ENCODE assay signal across 1 cellular context in the genomic region with DNA sequence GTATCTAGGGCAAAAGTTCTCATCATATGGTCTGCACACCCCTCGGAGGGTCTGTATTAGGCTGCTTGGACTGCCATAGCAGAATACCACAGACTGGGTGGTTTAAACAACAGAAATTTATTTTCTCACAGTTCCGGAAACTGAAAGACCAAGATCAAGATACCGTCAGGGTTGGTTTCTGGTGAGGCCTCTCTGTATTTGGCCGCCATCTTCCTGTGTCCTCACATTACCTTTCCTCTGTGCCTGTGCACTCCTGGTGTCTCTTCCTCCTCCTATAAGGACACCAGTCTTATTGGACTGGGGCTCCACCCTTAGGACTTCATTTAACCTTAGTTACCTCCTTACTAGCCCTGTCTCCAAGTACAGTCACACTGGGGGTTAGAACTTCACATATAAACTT.
TF ChIP-seq lines count a peak whose summit lies in the region.

No MANE protein-coding gene starts in this region.

TF ChIP-seq in K562, 482 proteins besides CTCF, POLR2A, EP300 and RAD21 (continued from another document and continues in another):
- no peak for TF ChIP-seq EWSR1 (IDR thresholded peaks at IDR 0.05; ENCODE audit: borderline replicate concordance, low read depth, partially characterized antibody)
- no peak for TF ChIP-seq CCAR2 (IDR thresholded peaks at IDR 0.05; ENCODE audit: low read depth, low read length)
- no peak for TF ChIP-seq ARHGAP35 (IDR thresholded peaks at IDR 0.05; ENCODE audit: partially characterized antibody)
- TF ChIP-seq PKNOX1 (IDR thresholded peaks at IDR 0.05) = no peak
- TF ChIP-seq, protein P1, sequence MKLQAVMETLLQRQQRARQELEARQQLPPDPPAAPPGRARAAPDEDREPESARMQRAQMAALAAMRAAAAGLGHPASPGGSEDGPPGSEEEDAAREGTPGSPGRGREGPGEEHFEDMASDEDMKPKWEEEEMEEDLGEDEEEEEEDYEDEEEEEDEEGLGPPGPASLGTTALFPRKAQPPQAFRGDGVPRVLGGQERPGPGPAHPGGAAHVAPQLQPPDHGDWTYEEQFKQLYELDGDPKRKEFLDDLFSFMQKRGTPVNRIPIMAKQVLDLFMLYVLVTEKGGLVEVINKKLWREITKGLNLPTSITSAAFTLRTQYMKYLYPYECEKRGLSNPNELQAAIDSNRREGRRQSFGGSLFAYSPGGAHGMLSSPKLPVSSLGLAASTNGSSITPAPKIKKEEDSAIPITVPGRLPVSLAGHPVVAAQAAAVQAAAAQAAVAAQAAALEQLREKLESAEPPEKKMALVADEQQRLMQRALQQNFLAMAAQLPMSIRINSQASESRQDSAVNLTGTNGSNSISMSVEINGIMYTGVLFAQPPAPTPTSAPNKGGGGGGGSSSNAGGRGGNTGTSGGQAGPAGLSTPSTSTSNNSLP (IDR thresholded peaks at IDR 0.05; ENCODE audit: borderline replicate concordance, low read depth, low read length) = no peak
- no peak for TF ChIP-seq TBP (optimal IDR thresholded peaks at IDR 0.05; ENCODE audit: low read depth, low read length)
- TF ChIP-seq HLTF (IDR thresholded peaks at IDR 0.05) = no peak
- no peak for TF ChIP-seq BRCA1 (IDR thresholded peaks at IDR 0.05)
- no peak for TF ChIP-seq BRCA1 (CRISPR knock-in tag; IDR thresholded peaks at IDR 0.05)
- no peak for TF ChIP-seq ZFX (CRISPR knock-in tag; IDR thresholded peaks at IDR 0.05)
- TF ChIP-seq FOXP1 (CRISPR knock-in tag; IDR thresholded peaks at IDR 0.05) = no peak
- TF ChIP-seq ZNF699 (CRISPR knock-in tag; IDR thresholded peaks at IDR 0.05; ENCODE audit: insufficient replicate concordance) = no peak
- TF ChIP-seq ZNF197 (CRISPR knock-in tag; IDR thresholded peaks at IDR 0.05; ENCODE audit: low read depth) = no peak
- no peak for TF ChIP-seq ZBTB2 (IDR thresholded peaks at IDR 0.05)
- TF ChIP-seq, protein P2, sequence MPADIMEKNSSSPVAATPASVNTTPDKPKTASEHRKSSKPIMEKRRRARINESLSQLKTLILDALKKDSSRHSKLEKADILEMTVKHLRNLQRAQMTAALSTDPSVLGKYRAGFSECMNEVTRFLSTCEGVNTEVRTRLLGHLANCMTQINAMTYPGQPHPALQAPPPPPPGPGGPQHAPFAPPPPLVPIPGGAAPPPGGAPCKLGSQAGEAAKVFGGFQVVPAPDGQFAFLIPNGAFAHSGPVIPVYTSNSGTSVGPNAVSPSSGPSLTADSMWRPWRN (IDR thresholded peaks at IDR 0.05; ENCODE audit: low read depth) = no peak
- TF ChIP-seq SMARCB1 (IDR thresholded peaks at IDR 0.05; ENCODE audit: insufficient read length, low read depth) = no peak
- TF ChIP-seq PCBP2 (IDR thresholded peaks at IDR 0.05; ENCODE audit: low read depth, low read length, poor library complexity, severe bottlenecking) = no peak
- TF ChIP-seq, protein P3, sequence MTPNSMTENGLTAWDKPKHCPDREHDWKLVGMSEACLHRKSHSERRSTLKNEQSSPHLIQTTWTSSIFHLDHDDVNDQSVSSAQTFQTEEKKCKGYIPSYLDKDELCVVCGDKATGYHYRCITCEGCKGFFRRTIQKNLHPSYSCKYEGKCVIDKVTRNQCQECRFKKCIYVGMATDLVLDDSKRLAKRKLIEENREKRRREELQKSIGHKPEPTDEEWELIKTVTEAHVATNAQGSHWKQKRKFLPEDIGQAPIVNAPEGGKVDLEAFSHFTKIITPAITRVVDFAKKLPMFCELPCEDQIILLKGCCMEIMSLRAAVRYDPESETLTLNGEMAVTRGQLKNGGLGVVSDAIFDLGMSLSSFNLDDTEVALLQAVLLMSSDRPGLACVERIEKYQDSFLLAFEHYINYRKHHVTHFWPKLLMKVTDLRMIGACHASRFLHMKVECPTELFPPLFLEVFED (CRISPR knock-in tag; conservative IDR thresholded peaks at IDR 0.05) = no peak
- no peak for TF ChIP-seq KHSRP (IDR thresholded peaks at IDR 0.05)
- no peak for TF ChIP-seq ID3 (CRISPR knock-in tag; IDR thresholded peaks at IDR 0.05)
- no peak for TF ChIP-seq ID3 (tag; IDR thresholded peaks at IDR 0.05)
- TF ChIP-seq SMARCA5 (IDR thresholded peaks at IDR 0.05) = no peak
- TF ChIP-seq SAFB (IDR thresholded peaks at IDR 0.05; ENCODE audit: borderline replicate concordance, low read depth, low read length) = no peak
- no peak for TF ChIP-seq ZFPM2 (CRISPR knock-in tag; IDR thresholded peaks at IDR 0.05)
- no peak for TF ChIP-seq ZNF76 (CRISPR knock-in tag; IDR thresholded peaks at IDR 0.05; ENCODE audit: borderline replicate concordance)
- peak; percentile 45; the same call in 1 of the 2 replicates for TF ChIP-seq ESRRA (IDR thresholded peaks at IDR 0.05; ENCODE audit: borderline replicate concordance, low read depth)
- no peak for TF ChIP-seq RBM15 (IDR thresholded peaks at IDR 0.05; ENCODE audit: insufficient read depth, low read length)
- TF ChIP-seq TRIM24 (IDR thresholded peaks at IDR 0.05) = peak in 1 of 2 experiments; percentile 58; a peak in 2 of 4 replicates
- TF ChIP-seq U2AF1 (optimal IDR thresholded peaks at IDR 0.05; ENCODE audit: low read depth, low read length) = no peak
- no peak for TF ChIP-seq DNMT1 (IDR thresholded peaks at IDR 0.05)
- no peak for TF ChIP-seq FOXK2 (conservative IDR thresholded peaks at IDR 0.05 in 1 of 2, IDR thresholded peaks at IDR 0.05 in 1 of 2; ENCODE audit: low read depth in 2 of 2)
- TF ChIP-seq BHLHE40 (IDR thresholded peaks at IDR 0.05; ENCODE audit: low read length) = no peak
- no peak for TF ChIP-seq SP2 (IDR thresholded peaks at IDR 0.05; ENCODE audit: extremely low read depth, low read depth, low read length, poor library complexity, severe bottlenecking)
- TF ChIP-seq ZNF324 (CRISPR knock-in tag; IDR thresholded peaks at IDR 0.05) = no peak
- TF ChIP-seq EHMT2 (IDR thresholded peaks at IDR 0.05) = peak; percentile 77
- TF ChIP-seq TRIM28 (IDR thresholded peaks at IDR 0.05) = no peak
- TF ChIP-seq, protein P4, sequence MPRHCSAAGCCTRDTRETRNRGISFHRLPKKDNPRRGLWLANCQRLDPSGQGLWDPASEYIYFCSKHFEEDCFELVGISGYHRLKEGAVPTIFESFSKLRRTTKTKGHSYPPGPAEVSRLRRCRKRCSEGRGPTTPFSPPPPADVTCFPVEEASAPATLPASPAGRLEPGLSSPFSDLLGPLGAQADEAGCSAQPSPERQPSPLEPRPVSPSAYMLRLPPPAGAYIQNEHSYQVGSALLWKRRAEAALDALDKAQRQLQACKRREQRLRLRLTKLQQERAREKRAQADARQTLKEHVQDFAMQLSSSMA (CRISPR knock-in tag; IDR thresholded peaks at IDR 0.05) = no peak
- TF ChIP-seq YBX1 (IDR thresholded peaks at IDR 0.05) = no peak
- no peak for TF ChIP-seq KAT2B (IDR thresholded peaks at IDR 0.05; ENCODE audit: low read depth, low read length)
- TF ChIP-seq, protein P5, sequence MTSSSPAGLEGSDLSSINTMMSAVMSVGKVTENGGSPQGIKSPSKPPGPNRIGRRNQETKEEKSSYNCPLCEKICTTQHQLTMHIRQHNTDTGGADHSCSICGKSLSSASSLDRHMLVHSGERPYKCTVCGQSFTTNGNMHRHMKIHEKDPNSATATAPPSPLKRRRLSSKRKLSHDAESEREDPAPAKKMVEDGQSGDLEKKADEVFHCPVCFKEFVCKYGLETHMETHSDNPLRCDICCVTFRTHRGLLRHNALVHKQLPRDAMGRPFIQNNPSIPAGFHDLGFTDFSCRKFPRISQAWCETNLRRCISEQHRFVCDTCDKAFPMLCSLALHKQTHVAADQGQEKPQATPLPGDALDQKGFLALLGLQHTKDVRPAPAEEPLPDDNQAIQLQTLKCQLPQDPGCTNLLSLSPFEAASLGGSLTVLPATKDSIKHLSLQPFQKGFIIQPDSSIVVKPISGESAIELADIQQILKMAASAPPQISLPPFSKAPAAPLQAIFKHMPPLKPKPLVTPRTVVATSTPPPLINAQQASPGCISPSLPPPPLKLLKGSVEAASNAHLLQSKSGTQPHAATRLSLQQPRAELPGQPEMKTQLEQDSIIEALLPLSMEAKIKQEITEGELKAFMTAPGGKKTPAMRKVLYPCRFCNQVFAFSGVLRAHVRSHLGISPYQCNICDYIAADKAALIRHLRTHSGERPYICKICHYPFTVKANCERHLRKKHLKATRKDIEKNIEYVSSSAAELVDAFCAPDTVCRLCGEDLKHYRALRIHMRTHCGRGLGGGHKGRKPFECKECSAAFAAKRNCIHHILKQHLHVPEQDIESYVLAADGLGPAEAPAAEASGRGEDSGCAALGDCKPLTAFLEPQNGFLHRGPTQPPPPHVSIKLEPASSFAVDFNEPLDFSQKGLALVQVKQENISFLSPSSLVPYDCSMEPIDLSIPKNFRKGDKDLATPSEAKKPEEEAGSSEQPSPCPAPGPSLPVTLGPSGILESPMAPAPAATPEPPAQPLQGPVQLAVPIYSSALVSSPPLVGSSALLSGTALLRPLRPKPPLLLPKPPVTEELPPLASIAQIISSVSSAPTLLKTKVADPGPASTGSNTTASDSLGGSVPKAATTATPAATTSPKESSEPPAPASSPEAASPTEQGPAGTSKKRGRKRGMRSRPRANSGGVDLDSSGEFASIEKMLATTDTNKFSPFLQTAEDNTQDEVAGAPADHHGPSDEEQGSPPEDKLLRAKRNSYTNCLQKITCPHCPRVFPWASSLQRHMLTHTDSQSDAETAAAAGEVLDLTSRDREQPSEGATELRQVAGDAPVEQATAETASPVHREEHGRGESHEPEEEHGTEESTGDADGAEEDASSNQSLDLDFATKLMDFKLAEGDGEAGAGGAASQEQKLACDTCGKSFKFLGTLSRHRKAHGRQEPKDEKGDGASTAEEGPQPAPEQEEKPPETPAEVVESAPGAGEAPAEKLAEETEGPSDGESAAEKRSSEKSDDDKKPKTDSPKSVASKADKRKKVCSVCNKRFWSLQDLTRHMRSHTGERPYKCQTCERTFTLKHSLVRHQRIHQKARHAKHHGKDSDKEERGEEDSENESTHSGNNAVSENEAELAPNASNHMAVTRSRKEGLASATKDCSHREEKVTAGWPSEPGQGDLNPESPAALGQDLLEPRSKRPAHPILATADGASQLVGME (CRISPR knock-in tag; IDR thresholded peaks at IDR 0.05) = no peak
- no peak for TF ChIP-seq EP400 (IDR thresholded peaks at IDR 0.05)
- TF ChIP-seq NFATC3 (IDR thresholded peaks at IDR 0.05) = no peak
- no peak for TF ChIP-seq KLF6 (CRISPR knock-in tag; IDR thresholded peaks at IDR 0.05; ENCODE audit: borderline replicate concordance)
- 0 out of 2 replicates have a peak, but pooled peaks have one; percentile 23 for TF ChIP-seq NCOA1 (IDR thresholded peaks at IDR 0.05; ENCODE audit: low read depth)
- TF ChIP-seq CC2D1A (IDR thresholded peaks at IDR 0.05) = no peak
- TF ChIP-seq, protein P6, sequence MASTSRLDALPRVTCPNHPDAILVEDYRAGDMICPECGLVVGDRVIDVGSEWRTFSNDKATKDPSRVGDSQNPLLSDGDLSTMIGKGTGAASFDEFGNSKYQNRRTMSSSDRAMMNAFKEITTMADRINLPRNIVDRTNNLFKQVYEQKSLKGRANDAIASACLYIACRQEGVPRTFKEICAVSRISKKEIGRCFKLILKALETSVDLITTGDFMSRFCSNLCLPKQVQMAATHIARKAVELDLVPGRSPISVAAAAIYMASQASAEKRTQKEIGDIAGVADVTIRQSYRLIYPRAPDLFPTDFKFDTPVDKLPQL (IDR thresholded peaks at IDR 0.05; ENCODE audit: extremely low read depth, insufficient read length) = no peak
- TF ChIP-seq GABPB1 (CRISPR knock-in tag; IDR thresholded peaks at IDR 0.05) = no peak
- TF ChIP-seq COPS2 (conservative IDR thresholded peaks at IDR 0.05) = no peak
- no peak for TF ChIP-seq RFX7 (CRISPR knock-in tag; IDR thresholded peaks at IDR 0.05)
- TF ChIP-seq HMG20B (CRISPR knock-in tag; IDR thresholded peaks at IDR 0.05) = no peak
- TF ChIP-seq, protein P7, sequence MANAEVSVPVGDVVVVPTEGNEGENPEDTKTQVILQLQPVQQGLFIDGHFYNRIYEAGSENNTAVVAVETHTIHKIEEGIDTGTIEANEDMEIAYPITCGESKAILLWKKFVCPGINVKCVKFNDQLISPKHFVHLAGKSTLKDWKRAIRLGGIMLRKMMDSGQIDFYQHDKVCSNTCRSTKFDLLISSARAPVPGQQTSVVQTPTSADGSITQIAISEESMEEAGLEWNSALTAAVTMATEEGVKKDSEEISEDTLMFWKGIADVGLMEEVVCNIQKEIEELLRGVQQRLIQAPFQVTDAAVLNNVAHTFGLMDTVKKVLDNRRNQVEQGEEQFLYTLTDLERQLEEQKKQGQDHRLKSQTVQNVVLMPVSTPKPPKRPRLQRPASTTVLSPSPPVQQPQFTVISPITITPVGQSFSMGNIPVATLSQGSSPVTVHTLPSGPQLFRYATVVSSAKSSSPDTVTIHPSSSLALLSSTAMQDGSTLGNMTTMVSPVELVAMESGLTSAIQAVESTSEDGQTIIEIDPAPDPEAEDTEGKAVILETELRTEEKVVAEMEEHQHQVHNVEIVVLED (CRISPR knock-in tag; IDR thresholded peaks at IDR 0.05) = no peak
- TF ChIP-seq, protein P8, sequence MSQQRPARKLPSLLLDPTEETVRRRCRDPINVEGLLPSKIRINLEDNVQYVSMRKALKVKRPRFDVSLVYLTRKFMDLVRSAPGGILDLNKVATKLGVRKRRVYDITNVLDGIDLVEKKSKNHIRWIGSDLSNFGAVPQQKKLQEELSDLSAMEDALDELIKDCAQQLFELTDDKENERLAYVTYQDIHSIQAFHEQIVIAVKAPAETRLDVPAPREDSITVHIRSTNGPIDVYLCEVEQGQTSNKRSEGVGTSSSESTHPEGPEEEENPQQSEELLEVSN (IDR thresholded peaks at IDR 0.05; ENCODE audit: borderline replicate concordance in 1 of 2, extremely low read depth in 1 of 2, insufficient read depth in 1 of 2, insufficient read length in 1 of 2, low read depth in 1 of 2, low read length in 1 of 2, poor library complexity in 1 of 2, severe bottlenecking in 1 of 2) = no peak
- no peak for TF ChIP-seq TOE1 (IDR thresholded peaks at IDR 0.05; ENCODE audit: borderline replicate concordance)
- TF ChIP-seq TOE1 (CRISPR knock-in tag; IDR thresholded peaks at IDR 0.05; ENCODE audit: borderline replicate concordance, low read depth) = no peak
